8 cellular contexts compared by ENCODE assay signal in the genomic region with DNA sequence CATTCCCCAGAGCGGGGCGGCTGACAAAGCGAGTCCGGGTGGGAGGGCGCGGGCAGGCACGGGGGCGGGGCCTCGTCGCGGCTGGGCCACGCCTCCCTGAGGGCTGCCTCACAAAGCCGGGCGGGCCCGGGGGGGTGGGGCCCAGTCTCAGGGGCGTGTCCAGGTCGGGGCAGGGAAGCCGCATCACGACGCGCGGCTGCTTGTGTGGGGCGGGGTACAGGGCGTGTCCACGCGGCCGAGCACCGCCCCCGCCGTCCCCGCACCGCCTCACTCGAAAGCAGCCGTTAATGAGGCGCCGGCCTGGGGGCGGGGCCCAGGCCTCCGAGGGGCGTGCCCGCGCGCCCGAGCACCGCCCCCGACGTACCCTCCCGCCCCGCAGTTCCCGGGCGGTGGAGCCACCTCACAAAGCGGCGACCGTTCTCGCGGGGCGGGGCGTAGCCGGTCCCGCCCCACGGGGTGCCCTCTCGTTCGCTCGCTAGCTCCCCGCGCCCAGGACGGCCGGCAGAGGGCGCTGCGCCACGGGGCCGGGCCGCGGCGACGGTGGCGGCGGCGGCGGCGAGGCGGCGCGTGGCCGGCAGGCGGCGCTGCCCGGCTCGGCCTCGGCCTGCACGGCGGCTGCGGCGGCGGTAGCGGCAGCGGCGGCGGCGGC. TPM values are rescaled to one million over a fixed set of nuclear protein-coding genes. Genes with fewer than 3 reads are reported as not detected.
DNase-seq lines count a peak whose midpoint lies in the region; ATAC-seq and TF ChIP-seq lines count a peak whose summit lies in the region.

A gene (plus strand): TSS at position 599 of the 649 bp plus-strand sequence. CDS start 150 bp downstream, outside the sequence.

- ATAC-seq in GM21526 (IDR thresholded peaks at IDR 0.05; ENCODE audit: low FRiP score, unreplicated experiment), result peak; percentile 59

- no peaks in the 10 kb centered on the region for H4K20me1 ChIP-seq in OCI-LY1 (ENCODE audit: insufficient read depth, low read length)

- H3K27me3 ChIP-seq in OCI-LY1 (ENCODE audit: insufficient read depth, low read length), result no peaks in the 10 kb centered on the region

- no peak within 1 kb of the TSS for H2AFZ ChIP-seq in OCI-LY1 (ENCODE audit: low read length)

- peak; percentile 100 for DNase-seq in DMS 273 (lab: John Stamatoyannopoulos, UW; ENCODE audit: unreplicated experiment)
- DNase-seq in HuH-7.5 (ENCODE audit: low spot score), result peak; percentile 97
- peak; percentile 99 for DNase-seq in activated CD8-positive, alpha-beta memory T cell treated with anti-CD3 and anti-CD28 coated beads, Interleukin-2, amount 50 U/mL, for 4 hours
- peak; percentile 99 for DNase-seq in midbrain (lab: John Stamatoyannopoulos, UW)
- DNase-seq in stimulated activated CD8-positive, alpha-beta memory T cell treated with anti-CD3 and anti-CD28 coated beads, Interleukin-15, amount 100 ng/mL, for 48 hours (ENCODE audit: low read depth in 2 of 2), result peak; percentile 99

- H3K79me2 ChIP-seq in OCI-LY1 (ENCODE audit: insufficient read depth, low read length), result peaks cover 33% of the 10 kb centered on the region

- no peak for TF ChIP-seq CTCF in OCI-LY1 (IDR thresholded peaks at IDR 0.05; ENCODE audit: low read length)

- in situ Hi-C loops in endometrial microvascular endothelial cells (cut with HindIII; ENCODE audit: inconsistent ontology term, low pct_unique_long_range_greater_than_20kb, low sequenced_read_pairs), result no loop called here

- peaks cover 54% of the 10 kb centered on the region for H3K4me1 ChIP-seq in OCI-LY1 (ENCODE audit: insufficient read depth, low read length, severe bottlenecking)

- no peaks in the 10 kb centered on the region for H3K9me2 ChIP-seq in OCI-LY1 (ENCODE audit: low read depth, low read length)

- H3K36me3 ChIP-seq in OCI-LY1 (ENCODE audit: insufficient read depth, low read length), result no peaks in the 10 kb centered on the region

- H3K9ac ChIP-seq in OCI-LY1 (ENCODE audit: low read length), result peak within 1 kb of the TSS; percentile 96

- H3K27ac ChIP-seq in OCI-LY1 (ENCODE audit: low read depth, low read length, poor library complexity, severe bottlenecking), result peak within 1 kb of the TSS; percentile 92

- peak within 1 kb of the TSS; percentile 94 for H3K4me3 ChIP-seq in OCI-LY1 (ENCODE audit: low read depth, low read length, poor library complexity, severe bottlenecking)

- H3F3A ChIP-seq in OCI-LY1 (ENCODE audit: insufficient read depth, low read length), result no peaks in the 10 kb centered on the region

- H3K9me3 ChIP-seq in OCI-LY1 (ENCODE audit: low read length), result no peaks in the 10 kb centered on the region

- H3K4me2 ChIP-seq in OCI-LY1 (ENCODE audit: low read length), result peak within 1 kb of the TSS; percentile 76

RNA-seq across cellular contexts. Expression of the gene that starts here (rescaled TPM):
- 45.3 TPM for total RNA-seq in endometrial microvascular endothelial cells (ENCODE audit: inconsistent ontology term)

Comparison
In these comparisons a context has a peak if more than half of its experiments do, and no peak if none do; other contexts are left out.
1. Peak in every context shown above with its lines: DNase-seq, ATAC-seq, H3K4me3 ChIP-seq and H3K27ac ChIP-seq.